ENCODE assay signal across 8 cellular contexts in the genomic region with DNA sequence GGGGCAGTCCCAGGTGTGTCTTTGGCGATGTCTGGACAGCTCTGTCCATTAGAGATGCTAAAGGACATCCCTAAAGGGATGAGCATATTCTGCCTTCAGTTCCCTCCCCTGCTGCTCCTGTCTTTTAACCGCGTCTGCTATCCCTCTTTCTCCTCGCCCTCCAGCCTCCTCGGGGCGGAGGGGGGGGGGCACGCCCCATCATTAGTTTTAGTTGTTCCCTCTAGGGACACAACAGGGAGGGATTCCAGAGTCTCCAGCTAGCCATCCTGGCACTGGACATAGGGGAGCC. TPM values are rescaled to one million over a fixed set of nuclear protein-coding genes. Genes with fewer than 3 reads are reported as not detected.
DNase-seq lines count a peak whose midpoint lies in the region; ATAC-seq, FAIRE-seq and TF ChIP-seq lines count a peak whose summit lies in the region.

No MANE protein-coding gene starts in this region.

- peaks cover 29% of the 10 kb centered on the region for H3K4me1 Mint-ChIP-seq in central memory CD8-positive, alpha-beta T cell

- H3K9me3 ChIP-seq in A549 (no peaks in the 10 kb centered on the region), HUES64 (ENCODE audit: insufficient read depth, low read depth, low read length) (no peaks in the 10 kb centered on the region), muscle layer of duodenum (ENCODE audit: control insufficient read depth in 1 of 2, low read length in 2 of 2) (no peaks in the 10 kb centered on the region)

- peak overlapping the region; percentile 96 for H3K27ac Mint-ChIP-seq in central memory CD8-positive, alpha-beta T cell (ENCODE audit: low read depth)

- peak overlapping the region; percentile 88 for H3K4me2 ChIP-seq in A549

- H3K9ac ChIP-seq in HUES64 (ENCODE audit: low read depth, low read length), result peak overlapping the region; percentile 83; the same call in 1 of the 2 replicates

- DNase-seq in A549 (ENCODE audit: low read depth in 1 of 2, low spot score in 1 of 2), result no peak
- DNase-seq in central memory CD8-positive, alpha-beta T cell (ENCODE audit: low spot score in 2 of 2), result no peak
- DNase-seq in NK-92 (lab: John Stamatoyannopoulos, UW; ENCODE audit: unreplicated experiment), result no peak
- no peak for DNase-seq in SHP77 treated with DMSO at 0.1 percent for 48 hours (lab: John Stamatoyannopoulos, UW)
- no peak for DNase-seq in NCI-H69 (lab: John Stamatoyannopoulos, UW)

- FAIRE-seq in A549 (lab: Jason Lieb, UNC), result no peak

- no peak for TF ChIP-seq CTCF in A549 (IDR thresholded peaks at IDR 0.05)

- no peak for TF ChIP-seq EP300 in A549 (IDR thresholded peaks at IDR 0.05)

- ATAC-seq in A549, result peak; percentile 3 to 33; a peak in 3 of 6 replicates
- no peak for ATAC-seq in central memory CD8-positive, alpha-beta T cell (replicated peaks; ENCODE audit: extremely low read depth, poor library complexity, severe bottlenecking)
- no peak for ATAC-seq in HG03521 (IDR thresholded peaks at IDR 0.05; ENCODE audit: unreplicated experiment)

- H3K36me3 ChIP-seq in HUES64 (ENCODE audit: insufficient read depth, low read length) (peaks cover 32% of the 10 kb centered on the region), muscle layer of duodenum (ENCODE audit: control insufficient read depth in 1 of 2, insufficient read depth in 2 of 2, low read length in 2 of 2) (peaks cover 0 to 17% of the 10 kb centered on the region in 2 donors)

- peaks cover 41% of the 10 kb centered on the region for H3K36me3 Mint-ChIP-seq in central memory CD8-positive, alpha-beta T cell (ENCODE audit: insufficient read depth)

- H3K4me3 Mint-ChIP-seq in central memory CD8-positive, alpha-beta T cell, result peak overlapping the region; percentile 91

- 0% methylated on average over 7 of the region's 7 CpGs for WGBS in A549 (ENCODE audit: missing lambda C conversion rate)
- 0% methylated on average over 7 of the region's 7 CpGs for WGBS in HUES64

- peak overlapping the region; percentile 84 for H3K4me3 ChIP-seq in A549
- H3K4me3 ChIP-seq in HUES64 (ENCODE audit: low read length), result peak overlapping the region; percentile 95
- H3K4me3 ChIP-seq in muscle layer of duodenum (ENCODE audit: low read depth in 1 of 2, low read length in 2 of 2), result peak overlapping the region; percentile 75 to 87

- POLR2A ChIA-PET in A549 (lab: Yijun Ruan, JAX), result no interaction called here

- TF ChIP-seq RAD21 in A549 (conservative IDR thresholded peaks at IDR 0.05 in 1 of 2, IDR thresholded peaks at IDR 0.05 in 1 of 2), result no peak

- 0 out of 2 replicates have a peak, but pooled peaks have one; percentile 19 for TF ChIP-seq POLR2A in A549 (IDR thresholded peaks at IDR 0.05; ENCODE audit: low read length)

- H3K4me1 ChIP-seq in A549 (peaks cover 13% of the 10 kb centered on the region), HUES64 (ENCODE audit: insufficient read depth, low read length) (peaks cover 9% of the 10 kb centered on the region; the same call in 1 of the 2 replicates), muscle layer of duodenum (ENCODE audit: control insufficient read depth in 1 of 2, insufficient read depth in 2 of 2, low read length in 2 of 2) (peaks cover 0 to 10% of the 10 kb centered on the region in 2 donors)

- no peaks in the 10 kb centered on the region for H3K9me3 Mint-ChIP-seq in central memory CD8-positive, alpha-beta T cell

- H3K27me3 ChIP-seq in HUES64 (ENCODE audit: insufficient read depth, low read length) (peaks cover 9% of the 10 kb centered on the region), muscle layer of duodenum (ENCODE audit: low read depth, low read length) (no peaks in the 10 kb centered on the region)

- no peaks in the 10 kb centered on the region for H3K27me3 Mint-ChIP-seq in central memory CD8-positive, alpha-beta T cell

- CTCF ChIA-PET in A549 (lab: Yijun Ruan, JAX), result interaction anchor here (0.6 to 4.7 kb wide), 3 partner anchors 14 to 1194 kb away, joined by 3 to 35 read pairs (median 4); no protein-coding TSS in a partner anchor

- H3K27ac ChIP-seq in A549 (peak overlapping the region; percentile 94), HUES64 (ENCODE audit: low read depth, low read length) (no peak overlapping the region), muscle layer of duodenum (ENCODE audit: low read length) (peak overlapping the region; percentile 91)

TF ChIP-seq in A549, 52 proteins besides CTCF, POLR2A, EP300 and RAD21:
- TF ChIP-seq NR3C1 (IDR thresholded peaks at IDR 0.05) (no peak), MAZ (IDR thresholded peaks at IDR 0.05; ENCODE audit: borderline replicate concordance, low read depth, low read length) (no peak), EHMT2 (IDR thresholded peaks at IDR 0.05; ENCODE audit: low read depth) (no peak), FOSB (CRISPR knock-in tag; IDR thresholded peaks at IDR 0.05) (no peak), HOXA7 (CRISPR knock-in tag; IDR thresholded peaks at IDR 0.05) (no peak), CEBPB (IDR thresholded peaks at IDR 0.05) (no peak), KDM5A (IDR thresholded peaks at IDR 0.05) (no peak), RNF2 (IDR thresholded peaks at IDR 0.05; ENCODE audit: borderline replicate concordance, low read depth) (no peak), CBX2 (IDR thresholded peaks at IDR 0.05; ENCODE audit: borderline replicate concordance, low read depth) (no peak), JUN (IDR thresholded peaks at IDR 0.05) (no peak)
- TF ChIP-seq, protein P1, sequence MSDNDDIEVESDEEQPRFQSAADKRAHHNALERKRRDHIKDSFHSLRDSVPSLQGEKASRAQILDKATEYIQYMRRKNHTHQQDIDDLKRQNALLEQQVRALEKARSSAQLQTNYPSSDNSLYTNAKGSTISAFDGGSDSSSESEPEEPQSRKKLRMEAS (IDR thresholded peaks at IDR 0.05), result no peak
- TF ChIP-seq, protein P2, sequence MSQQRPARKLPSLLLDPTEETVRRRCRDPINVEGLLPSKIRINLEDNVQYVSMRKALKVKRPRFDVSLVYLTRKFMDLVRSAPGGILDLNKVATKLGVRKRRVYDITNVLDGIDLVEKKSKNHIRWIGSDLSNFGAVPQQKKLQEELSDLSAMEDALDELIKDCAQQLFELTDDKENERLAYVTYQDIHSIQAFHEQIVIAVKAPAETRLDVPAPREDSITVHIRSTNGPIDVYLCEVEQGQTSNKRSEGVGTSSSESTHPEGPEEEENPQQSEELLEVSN (IDR thresholded peaks at IDR 0.05; ENCODE audit: borderline replicate concordance, low read depth), result no peak

RNA-seq across cellular contexts. Expression of a gene that starts 1.1 kb away (rescaled TPM):
- polyA plus RNA-seq in A549 (2011; rRNA removed), result 46.9 and 51.7 TPM in 2 replicates
- 24.0 and 25.8 TPM in 2 replicates for polyA plus RNA-seq in A549 (2012; cell fraction: cytosol; rRNA removed)
- 49.9 and 70.1 TPM in 2 replicates for polyA plus RNA-seq in A549 (2012; cell fraction: nucleus; rRNA removed)
- 32.3 to 36.4 TPM (median 32.4 TPM) in 3 replicates for polyA plus RNA-seq in A549 (2017; fragmentation: RNase III; extraction: RNeasy Plus Mini Kit Qiagen cat#74134 plus additional on column Dnase treatment)
- 25.1 and 26.9 TPM in 2 replicates for polyA minus RNA-seq in A549 (2011; rRNA and poly(A)+ RNA removed)
- polyA plus RNA-seq in HUES64 (2013, experiment 1 of 2), result 13.0 TPM
- polyA plus RNA-seq in HUES64 (2013, experiment 2 of 2), result 12.4 TPM

Comparison
In these comparisons a context has a peak if more than half of its experiments do, and no peak if none do; other contexts are left out.
1. ATAC-seq: peak in A549 (2 of 2); none in central memory CD8-positive, alpha-beta T cell (single experiment) and HG03521 (single experiment).
2. Peak in every context shown above with its lines, with median percentiles within 50 percentile points of each other: H3K4me3 ChIP-seq.